9 cellular contexts compared by ENCODE assay signal in genomic region chr1:228760962-228761361, GRCh38. TPM values are rescaled to one million over a fixed set of nuclear protein-coding genes. Genes with fewer than 3 reads are reported as not detected.
"Had no signal": no experiment of that assay in that cellular context is flagged by ENCODE, and none has a peak within 500 bp of the region (broad histone marks: within the 10 kb centered on the region; RNA-seq: fewer than 3 reads in every experiment).

No MANE protein-coding gene starts in this region.

- FAIRE-seq: HTR-8/SVneo, K562 had no signal

- H3K4me2 ChIP-seq: KMS-11 had no signal

- DNase-seq: IMR-90, KBM-7, KG1 had no signal

- H3K9ac ChIP-seq: KMS-11 had no signal

- ATAC-seq: K562 had no signal

- H3K4me3 ChIP-seq: K562 had no signal

- H3K27ac ChIP-seq: HL-60, KMS-11 had no signal

RNA-seq across cellular contexts. Expression of gene RHOU, which starts 25.7 kb away (rescaled TPM):
- total RNA-seq: HT1080 had no signal
- polyA plus RNA-seq: IgD-negative memory B cell, K562 had no signal
